ENCODE assay signal across 2 cellular contexts in the genomic region with DNA sequence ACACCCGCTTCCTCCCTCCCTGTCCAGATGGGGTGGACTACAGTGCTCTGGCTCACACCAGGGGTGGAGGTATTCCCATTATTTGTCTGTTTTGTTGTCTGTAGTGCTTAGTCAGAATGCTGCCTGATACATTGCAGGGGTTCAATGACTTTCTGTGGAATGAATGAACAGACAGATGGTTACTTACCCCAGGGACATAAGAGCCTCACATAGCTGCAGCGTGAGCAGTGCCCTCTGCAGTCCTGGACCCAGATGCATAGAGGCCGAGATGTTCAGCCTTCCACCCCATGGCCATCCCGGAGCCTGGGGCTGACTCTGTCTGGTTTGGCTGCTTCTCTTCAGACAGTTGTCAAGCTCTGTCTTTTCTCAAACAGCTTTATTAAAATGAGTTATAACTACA.
TF ChIP-seq lines count a peak whose summit lies in the region.

No MANE protein-coding gene starts in this region.

TF ChIP-seq in SK-N-SH treated with all-trans-retinoic acid at 6 μM for 48 hours, 23 proteins besides CTCF, POLR2A, EP300 and RAD21 (continued from another document):
- TF ChIP-seq, protein P1, sequence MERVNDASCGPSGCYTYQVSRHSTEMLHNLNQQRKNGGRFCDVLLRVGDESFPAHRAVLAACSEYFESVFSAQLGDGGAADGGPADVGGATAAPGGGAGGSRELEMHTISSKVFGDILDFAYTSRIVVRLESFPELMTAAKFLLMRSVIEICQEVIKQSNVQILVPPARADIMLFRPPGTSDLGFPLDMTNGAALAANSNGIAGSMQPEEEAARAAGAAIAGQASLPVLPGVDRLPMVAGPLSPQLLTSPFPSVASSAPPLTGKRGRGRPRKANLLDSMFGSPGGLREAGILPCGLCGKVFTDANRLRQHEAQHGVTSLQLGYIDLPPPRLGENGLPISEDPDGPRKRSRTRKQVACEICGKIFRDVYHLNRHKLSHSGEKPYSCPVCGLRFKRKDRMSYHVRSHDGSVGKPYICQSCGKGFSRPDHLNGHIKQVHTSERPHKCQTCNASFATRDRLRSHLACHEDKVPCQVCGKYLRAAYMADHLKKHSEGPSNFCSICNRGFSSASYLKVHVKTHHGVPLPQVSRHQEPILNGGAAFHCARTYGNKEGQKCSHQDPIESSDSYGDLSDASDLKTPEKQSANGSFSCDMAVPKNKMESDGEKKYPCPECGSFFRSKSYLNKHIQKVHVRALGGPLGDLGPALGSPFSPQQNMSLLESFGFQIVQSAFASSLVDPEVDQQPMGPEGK (CRISPR knock-in tag; IDR thresholded peaks at IDR 0.05; ENCODE audit: borderline replicate concordance): no peak
- TF ChIP-seq PPARA (CRISPR knock-in tag; IDR thresholded peaks at IDR 0.05; ENCODE audit: borderline replicate concordance) (no peak), ZC3H10 (CRISPR knock-in tag; IDR thresholded peaks at IDR 0.05) (no peak), TCF4 (CRISPR knock-in tag; IDR thresholded peaks at IDR 0.05; ENCODE audit: borderline replicate concordance) (no peak), CSDC2 (CRISPR knock-in tag; IDR thresholded peaks at IDR 0.05) (no peak), ZNF565 (CRISPR knock-in tag; conservative IDR thresholded peaks at IDR 0.05; ENCODE audit: low read depth) (no peak), ZNF70 (CRISPR knock-in tag; IDR thresholded peaks at IDR 0.05) (no peak), CREB5 (CRISPR knock-in tag; IDR thresholded peaks at IDR 0.05; ENCODE audit: low read depth) (no peak), ZFP3 (CRISPR knock-in tag; IDR thresholded peaks at IDR 0.05) (no peak), GLIS3 (CRISPR knock-in tag; IDR thresholded peaks at IDR 0.05) (no peak)
- TF ChIP-seq, protein P2, sequence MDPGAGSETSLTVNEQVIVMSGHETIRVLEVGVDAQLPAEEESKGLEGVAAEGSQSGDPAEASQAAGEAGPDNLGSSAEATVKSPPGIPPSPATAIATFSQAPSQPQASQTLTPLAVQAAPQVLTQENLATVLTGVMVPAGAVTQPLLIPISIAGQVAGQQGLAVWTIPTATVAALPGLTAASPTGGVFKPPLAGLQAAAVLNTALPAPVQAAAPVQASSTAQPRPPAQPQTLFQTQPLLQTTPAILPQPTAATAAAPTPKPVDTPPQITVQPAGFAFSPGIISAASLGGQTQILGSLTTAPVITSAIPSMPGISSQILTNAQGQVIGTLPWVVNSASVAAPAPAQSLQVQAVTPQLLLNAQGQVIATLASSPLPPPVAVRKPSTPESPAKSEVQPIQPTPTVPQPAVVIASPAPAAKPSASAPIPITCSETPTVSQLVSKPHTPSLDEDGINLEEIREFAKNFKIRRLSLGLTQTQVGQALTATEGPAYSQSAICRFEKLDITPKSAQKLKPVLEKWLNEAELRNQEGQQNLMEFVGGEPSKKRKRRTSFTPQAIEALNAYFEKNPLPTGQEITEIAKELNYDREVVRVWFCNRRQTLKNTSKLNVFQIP (CRISPR knock-in tag; IDR thresholded peaks at IDR 0.05; ENCODE audit: borderline replicate concordance, low read depth): no peak

TF ChIP-seq in SK-N-SH, 30 proteins besides CTCF, POLR2A, EP300 and RAD21 (continued from another document):
- TF ChIP-seq, protein P3, sequence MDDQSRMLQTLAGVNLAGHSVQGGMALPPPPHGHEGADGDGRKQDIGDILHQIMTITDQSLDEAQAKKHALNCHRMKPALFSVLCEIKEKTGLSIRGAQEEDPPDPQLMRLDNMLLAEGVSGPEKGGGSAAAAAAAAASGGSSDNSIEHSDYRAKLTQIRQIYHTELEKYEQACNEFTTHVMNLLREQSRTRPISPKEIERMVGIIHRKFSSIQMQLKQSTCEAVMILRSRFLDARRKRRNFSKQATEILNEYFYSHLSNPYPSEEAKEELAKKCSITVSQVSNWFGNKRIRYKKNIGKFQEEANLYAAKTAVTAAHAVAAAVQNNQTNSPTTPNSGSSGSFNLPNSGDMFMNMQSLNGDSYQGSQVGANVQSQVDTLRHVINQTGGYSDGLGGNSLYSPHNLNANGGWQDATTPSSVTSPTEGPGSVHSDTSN (IDR thresholded peaks at IDR 0.05): no peak
- no peak for TF ChIP-seq GABPA (IDR thresholded peaks at IDR 0.05; ENCODE audit: low read depth)
- no peak for TF ChIP-seq FOXJ3 (CRISPR knock-in tag; IDR thresholded peaks at IDR 0.05)
- no peak for TF ChIP-seq EZH2phosphoT487 (IDR thresholded peaks at IDR 0.05; ENCODE audit: borderline replicate concordance, low read depth)
- no peak for TF ChIP-seq JUND (IDR thresholded peaks at IDR 0.05)
- no peak for TF ChIP-seq POLR2AphosphoS5 (IDR thresholded peaks at IDR 0.05; ENCODE audit: low read depth, low read length)
- TF ChIP-seq, protein P4, sequence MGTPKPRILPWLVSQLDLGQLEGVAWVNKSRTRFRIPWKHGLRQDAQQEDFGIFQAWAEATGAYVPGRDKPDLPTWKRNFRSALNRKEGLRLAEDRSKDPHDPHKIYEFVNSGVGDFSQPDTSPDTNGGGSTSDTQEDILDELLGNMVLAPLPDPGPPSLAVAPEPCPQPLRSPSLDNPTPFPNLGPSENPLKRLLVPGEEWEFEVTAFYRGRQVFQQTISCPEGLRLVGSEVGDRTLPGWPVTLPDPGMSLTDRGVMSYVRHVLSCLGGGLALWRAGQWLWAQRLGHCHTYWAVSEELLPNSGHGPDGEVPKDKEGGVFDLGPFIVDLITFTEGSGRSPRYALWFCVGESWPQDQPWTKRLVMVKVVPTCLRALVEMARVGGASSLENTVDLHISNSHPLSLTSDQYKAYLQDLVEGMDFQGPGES (IDR thresholded peaks at IDR 0.05; ENCODE audit: low read depth, low read length): no peak
- no peak for TF ChIP-seq SMC3 (IDR thresholded peaks at IDR 0.05; ENCODE audit: low read depth, low read length)
TF ChIP-seq in SK-N-SH: peak in this region for 0.
